In the genomic region with DNA sequence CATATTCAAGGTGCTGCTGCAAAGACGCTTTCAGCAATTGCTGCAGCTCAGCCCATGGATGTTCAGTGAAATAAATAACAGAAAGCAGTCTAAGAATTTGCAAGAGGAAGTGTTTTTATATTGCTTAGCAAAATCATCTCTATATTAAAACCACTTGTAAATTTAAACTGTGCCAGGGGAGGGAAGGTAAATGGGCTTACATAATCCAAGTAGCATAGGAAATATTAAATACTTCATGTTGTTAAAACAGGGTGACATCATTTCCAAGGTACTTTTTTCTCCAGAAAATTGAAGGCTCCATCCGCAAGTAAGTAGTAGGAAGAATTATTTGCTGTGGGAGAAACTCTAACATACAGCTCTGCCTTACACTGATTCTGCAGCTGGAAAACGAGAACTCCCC, we compare ENCODE assay signal across 10 cellular contexts.
"Had no signal": no experiment of that assay in that cellular context is flagged by ENCODE, and none has a peak within 500 bp of the region (broad histone marks: within the 10 kb centered on the region; RNA-seq: fewer than 3 reads in every experiment).

No MANE protein-coding gene starts in this region.

- DNase-seq: H9, HCEC 1CT, HFFc6, IMR-90, KG1 had no signal

- H3K27ac Mint-ChIP-seq: GM23338, HFFc6 had no signal

- H3K4me2 ChIP-seq: GM23338 had no signal

- ATAC-seq: GM23338, K562 had no signal

- H3K27ac ChIP-seq: HL-60 had no signal

- H3K4me3 Mint-ChIP-seq: GM23338, H9, HFFc6 had no signal

- FAIRE-seq: H1, H54 had no signal

- H2AFZ ChIP-seq: GM23338 had no signal

- H3K4me3 ChIP-seq: GM23338, K562 had no signal

- H3K9me3 Mint-ChIP-seq: HFFc6 had no signal
